1 cellular context compared by ENCODE assay signal in the genomic region with DNA sequence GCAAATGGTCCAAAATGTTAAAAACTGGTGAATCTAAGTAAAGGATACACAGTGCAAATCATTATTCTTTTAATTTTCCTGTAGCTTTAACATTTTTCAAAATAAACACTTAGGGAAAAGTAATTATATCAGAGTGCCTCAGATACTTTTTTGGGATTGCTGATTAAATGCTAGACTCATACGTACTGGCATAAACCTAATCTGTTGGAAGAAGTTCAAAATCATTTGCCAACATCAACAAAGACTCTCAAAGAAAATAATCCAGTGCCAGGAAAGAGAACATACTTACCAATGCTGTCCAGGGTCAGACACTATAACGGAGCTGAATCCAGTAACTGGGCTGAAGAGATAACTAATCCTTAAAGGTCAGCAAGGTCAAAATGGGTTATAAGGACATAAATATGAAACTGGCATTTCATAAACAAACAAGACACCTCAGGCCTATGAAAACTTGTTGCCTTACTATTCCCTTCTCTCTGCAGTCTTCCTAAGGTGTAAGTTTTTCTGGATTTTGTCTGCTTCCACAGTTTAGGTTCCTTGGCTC.
TF ChIP-seq lines count a peak whose summit lies in the region.

No MANE protein-coding gene starts in this region.

TF ChIP-seq in K562, 482 proteins besides CTCF, POLR2A, EP300 and RAD21 (continued from another document):
- TF ChIP-seq, protein P1, sequence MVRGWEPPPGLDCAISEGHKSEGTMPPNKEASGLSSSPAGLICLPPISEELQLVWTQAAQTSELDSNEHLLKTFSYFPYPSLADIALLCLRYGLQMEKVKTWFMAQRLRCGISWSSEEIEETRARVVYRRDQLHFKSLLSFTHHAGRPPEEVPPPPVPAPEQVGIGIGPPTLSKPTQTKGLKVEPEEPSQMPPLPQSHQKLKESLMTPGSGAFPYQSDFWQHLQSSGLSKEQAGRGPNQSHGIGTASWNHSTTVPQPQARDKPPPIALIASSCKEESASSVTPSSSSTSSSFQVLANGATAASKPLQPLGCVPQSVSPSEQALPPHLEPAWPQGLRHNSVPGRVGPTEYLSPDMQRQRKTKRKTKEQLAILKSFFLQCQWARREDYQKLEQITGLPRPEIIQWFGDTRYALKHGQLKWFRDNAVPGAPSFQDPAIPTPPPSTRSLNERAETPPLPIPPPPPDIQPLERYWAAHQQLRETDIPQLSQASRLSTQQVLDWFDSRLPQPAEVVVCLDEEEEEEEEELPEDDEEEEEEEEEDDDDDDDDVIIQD (CRISPR knock-in tag; IDR thresholded peaks at IDR 0.05): no peak
TF ChIP-seq in K562: peak in this region for 0.
